In genomic region chr3:51401639-51402166, GRCh38 we compare ENCODE assay signal across 24 cellular contexts. TPM values are rescaled to one million over a fixed set of nuclear protein-coding genes. Genes with fewer than 3 reads are reported as not detected.
A peak's percentile ranks its signal among the peaks of the same experiment; 100 is the strongest.
DNase-seq lines count a peak whose midpoint lies in the region; ATAC-seq and TF ChIP-seq lines count a peak whose summit lies in the region.
"Had no signal": no experiment of that assay in that cellular context is flagged by ENCODE, and none has a peak within 500 bp of the region (broad histone marks: within the 10 kb centered on the region; RNA-seq: fewer than 3 reads in every experiment).

No MANE protein-coding gene starts in this region.

- H3K27me3 ChIP-seq in HL-60 (ENCODE audit: insufficient read depth, poor library complexity, severe bottlenecking): no peaks in the 10 kb centered on the region
- H3K27me3 ChIP-seq: spleen, tibial artery had no signal

- no peak overlapping the region for H3K4me3 ChIP-seq in HL-60 (replicated peaks; ENCODE audit: insufficient read depth, low read length)
- H3K4me3 ChIP-seq: GM23248, spleen, tibial artery had no signal

- DNase-seq in CD1c-positive myeloid dendritic cell (ENCODE audit: extremely low spot score) (peak; percentile 85), HL-60 (ENCODE audit: low read depth in 1 of 2, low spot score in 1 of 2) (peak in 1 of 2 experiments; percentile 84), SIG-M5 (lab: John Stamatoyannopoulos, UW) (peak; percentile 26), left lobe of liver (ENCODE audit: low spot score) (peak; percentile 19), activated gamma-delta T cell (lab: John Stamatoyannopoulos, UW) (no peak)
- no peak for DNase-seq in stimulated activated naive CD4-positive, alpha-beta T cell (lab: John Stamatoyannopoulos, UW)
- DNase-seq: activated CD4-positive, alpha-beta T cell treated with anti-CD3 and anti-CD28 coated beads, Interleukin-2, amount 10 ng/mL, durations not matched to agents 24 days and 14 days; DND-41; effector memory CD8-positive, alpha-beta T cell; GM23248; HFFc6; kidney; mesenchymal stem cell; NCI-H1436 treated with DMSO at 0.1 percent for 48 hours; NCI-H2171; NCI-H524; occipital lobe; spleen; stimulated activated CD4-positive, alpha-beta T cell treated with anti-CD3 and anti-CD28 coated beads, Interleukin-4, amount 100 ng/mL, for 24 hours; stimulated activated naive CD8-positive, alpha-beta T cell treated with anti-CD3 and anti-CD28 coated beads, Interleukin-15, Interleukin-2, amounts not matched to agents 100 U/mL and 50 U/mL, for 24 hours; tibial artery had no signal

- peak overlapping the region; percentile 64 for H3K27ac ChIP-seq in HL-60 (replicated peaks)
- H3K27ac ChIP-seq: GM23248, tibial artery had no signal

- TF ChIP-seq CTCF in HL-60 (IDR thresholded peaks at IDR 0.05; ENCODE audit: insufficient read depth, low read length): no peak

- ATAC-seq in left lobe of liver (no peak), GM21528 (IDR thresholded peaks at IDR 0.05; ENCODE audit: low FRiP score, unreplicated experiment) (no peak)
- ATAC-seq: effector memory CD8-positive, alpha-beta T cell; esophagus mucosa; HepG2; stimulated activated naive CD8-positive, alpha-beta T cell treated with anti-CD3 and anti-CD28 coated beads, Interleukin-15, Interleukin-2, amounts not matched to agents 100 U/mL and 50 U/mL, for 24 hours had no signal

RNA-seq across cellular contexts. Expression of gene RBM15B, which starts 10.6 kb away (rescaled TPM):
- total RNA-seq in left lobe of liver: 10.3 TPM

RNA-seq across cellular contexts. Expression of gene MANF, which starts 16.6 kb away (rescaled TPM):
- total RNA-seq in left lobe of liver: 80.9 TPM

Comparison
In these comparisons a context has a peak if more than half of its experiments do, and no peak if none do; other contexts are left out.
1. DNase-seq: peak in CD1c-positive myeloid dendritic cell (single experiment), SIG-M5 (single experiment) and left lobe of liver (single experiment); none in stimulated activated naive CD4-positive, alpha-beta T cell (0 of 6) and activated gamma-delta T cell (single experiment).